18 cellular contexts compared by ENCODE assay signal in the genomic region with DNA sequence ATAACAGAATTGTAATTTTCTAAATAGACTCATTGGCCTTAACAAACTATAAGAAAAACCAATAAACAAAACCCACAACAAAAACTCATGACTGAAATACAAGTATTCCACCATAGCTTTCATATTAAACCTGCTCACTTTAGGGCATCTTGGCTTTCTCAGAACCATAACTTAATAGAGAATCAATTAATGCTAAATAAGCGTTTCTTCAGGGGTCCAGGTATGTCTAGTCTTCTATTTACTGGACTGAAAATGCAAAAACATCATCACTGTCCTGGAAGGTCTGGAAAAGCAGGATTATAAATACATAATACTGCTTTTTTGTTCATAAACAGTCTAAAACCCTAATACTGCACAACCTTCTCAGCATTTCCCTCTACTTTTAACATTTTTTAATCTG. TPM values are rescaled to one million over a fixed set of nuclear protein-coding genes. Genes with fewer than 3 reads are reported as not detected.
DNase-seq lines count a peak whose midpoint lies in the region; ATAC-seq, FAIRE-seq and TF ChIP-seq lines count a peak whose summit lies in the region.
"Had no signal": no experiment of that assay in that cellular context is flagged by ENCODE, and none has a peak within 500 bp of the region (broad histone marks: within the 10 kb centered on the region; RNA-seq: fewer than 3 reads in every experiment).

No MANE protein-coding gene starts in this region.

- no peak overlapping the region for H3K4ac ChIP-seq in IMR-90 (ENCODE audit: low read depth, low read length)

- TF ChIP-seq POLR2A in IMR-90 (IDR thresholded peaks at IDR 0.05; ENCODE audit: low read depth, low read length) (no peak), K562 (conservative IDR thresholded peaks at IDR 0.05) (no peak), body of pancreas (IDR thresholded peaks at IDR 0.05) (no peak)

- peaks cover 70% of the 10 kb centered on the region for H3K79me2 ChIP-seq in K562 (ENCODE audit: control insufficient read depth, insufficient read depth, low read length)

- H3K4me3 Mint-ChIP-seq in CD4-positive, CD25-positive, alpha-beta regulatory T cell = peak overlapping the region in 2 of 4 donors; percentile 15 to 54
- H3K4me3 Mint-ChIP-seq: CD4-positive, alpha-beta memory T cell; HFFc6; IgD-negative memory B cell had no signal

- DNase-seq in CD4-positive, CD25-positive, alpha-beta regulatory T cell = no peak
- DNase-seq in IMR-90 (no peak), K562 (ENCODE audit: extremely low read depth in 1 of 4, low spot score in 3 of 4) (no peak), body of pancreas (no peak), MG63 (no peak), DMS53 (lab: John Stamatoyannopoulos, UW) (no peak)
- DNase-seq: AML-193; CD4-positive, alpha-beta memory T cell; DMS153; DMS79 treated with DMSO at 0.1 percent for 48 hours; GF-D8; GOT3; H7; HFFc6 had no signal

- H3K18ac ChIP-seq in IMR-90 (ENCODE audit: low read depth, low read length) = no peak overlapping the region

- H2AK5ac ChIP-seq in IMR-90 (ENCODE audit: low read depth, low read length) = no peak overlapping the region

- no peak overlapping the region for H3K27ac ChIP-seq in CD4-positive, CD25-positive, alpha-beta regulatory T cell (ENCODE audit: insufficient read depth, low read length, poor library complexity, severe bottlenecking)
- H3K27ac ChIP-seq in IMR-90 (ENCODE audit: insufficient read depth, low read length) (no peak overlapping the region), K562 (ENCODE audit: extremely low read depth, low read depth, low read length) (no peak overlapping the region), body of pancreas (no peak overlapping the region)
- H3K27ac ChIP-seq: C4-2B, HL-60 had no signal

- H4K5ac ChIP-seq in IMR-90 (ENCODE audit: low read depth, low read length) = no peak overlapping the region

- peaks cover 33 to 52% of the 10 kb centered on the region in 2 experiments for H3K79me1 ChIP-seq in IMR-90 (ENCODE audit: low read depth in 1 of 2, low read length in 2 of 2)

- no peaks in the 10 kb centered on the region for H3K9me3 ChIP-seq in CD4-positive, CD25-positive, alpha-beta regulatory T cell (ENCODE audit: control insufficient read depth in 2 of 2, low read length in 2 of 2)
- H3K9me3 ChIP-seq in IMR-90 (ENCODE audit: control insufficient read depth, insufficient read depth, low read length) = no peaks in the 10 kb centered on the region
- H3K9me3 ChIP-seq in K562 (replicated peaks; ENCODE audit: control insufficient read depth, insufficient read depth, low read depth, low read length) = no peaks in the 10 kb centered on the region
- no peaks in the 10 kb centered on the region for H3K9me3 ChIP-seq in body of pancreas
- H3K9me3 ChIP-seq in MG63 = no peaks in the 10 kb centered on the region

- peaks cover 27% of the 10 kb centered on the region for H4K20me1 ChIP-seq in IMR-90 (ENCODE audit: insufficient read depth, low read length)
- H4K20me1 ChIP-seq in K562 (replicated peaks; ENCODE audit: control insufficient read depth, insufficient read depth, low read length) = peaks cover 8% of the 10 kb centered on the region; the same call in 1 of the 2 replicates

- H2BK15ac ChIP-seq in IMR-90 (ENCODE audit: low read depth, low read length) = no peak overlapping the region

- no peak overlapping the region for H3K14ac ChIP-seq in IMR-90 (replicated peaks; ENCODE audit: low read depth, low read length)

- no peaks in the 10 kb centered on the region for H3K27me3 ChIP-seq in CD4-positive, CD25-positive, alpha-beta regulatory T cell (ENCODE audit: control insufficient read depth, insufficient read depth, low read length)
- H3K27me3 ChIP-seq in IMR-90 (ENCODE audit: control insufficient read depth, insufficient read depth, low read length) (no peaks in the 10 kb centered on the region), K562 (ENCODE audit: control insufficient read depth in 2 of 2, insufficient read depth in 2 of 2, low read length in 2 of 2) (no peaks in the 10 kb centered on the region), body of pancreas (no peaks in the 10 kb centered on the region), MG63 (no peaks in the 10 kb centered on the region)

- FAIRE-seq in K562 (lab: Jason Lieb, UNC) = no peak

- H3K9ac ChIP-seq in IMR-90 (ENCODE audit: low read depth, low read length) = no peak overlapping the region
- H3K9ac ChIP-seq in K562 (ENCODE audit: insufficient read depth in 1 of 2, low read depth in 2 of 2, low read length in 2 of 2) = no peak overlapping the region

- no peak overlapping the region for H2BK20ac ChIP-seq in IMR-90 (ENCODE audit: low read depth, low read length)

- H4K8ac ChIP-seq in IMR-90 (ENCODE audit: low read depth in 2 of 2, low read length in 2 of 2) = no peak overlapping the region

- intact Hi-C loops in IMR-90 (cut with micrococcal nuclease) (loop anchor here (10.0 kb wide), 1 partner anchor 51 kb away; no protein-coding TSS in a partner anchor), K562 (cut with micrococcal nuclease) (no loop called here), body of pancreas (cut with DNase I) (no loop called here)

- no peak overlapping the region for H4K91ac ChIP-seq in IMR-90 (ENCODE audit: insufficient read depth, low read depth, low read length)

- H3K9me1 ChIP-seq in IMR-90 (ENCODE audit: insufficient read depth, low read length) (no peaks in the 10 kb centered on the region), K562 (ENCODE audit: control insufficient read depth, insufficient read depth, low read length) (no peaks in the 10 kb centered on the region)

- no peak overlapping the region for H3K56ac ChIP-seq in IMR-90 (ENCODE audit: extremely low read depth, insufficient read depth, low read length)

- no peak overlapping the region for H3K23ac ChIP-seq in IMR-90 (ENCODE audit: low read depth, low read length)

- peaks cover 14% of the 10 kb centered on the region for H3K4me1 ChIP-seq in CD4-positive, CD25-positive, alpha-beta regulatory T cell (ENCODE audit: control insufficient read depth, insufficient read depth, low read length, poor library complexity, severe bottlenecking)
- no peaks in the 10 kb centered on the region; the same call in 1 of the 2 replicates for H3K4me1 ChIP-seq in IMR-90 (ENCODE audit: control insufficient read depth, insufficient read depth, low read length)
- H3K4me1 ChIP-seq in K562 (replicated peaks in 1 of 2; ENCODE audit: control insufficient read depth in 2 of 2, insufficient read depth in 2 of 2, low read length in 2 of 2) = peaks cover 0 to 11% of the 10 kb centered on the region in 2 experiments; a peak in 2 of 5 replicates
- H3K4me1 ChIP-seq in body of pancreas = peaks cover 15% of the 10 kb centered on the region

- no peak overlapping the region for H2BK5ac ChIP-seq in IMR-90 (ENCODE audit: low read depth, low read length, poor library complexity, severe bottlenecking)

- peaks cover 29% of the 10 kb centered on the region for H3K36me3 ChIP-seq in CD4-positive, CD25-positive, alpha-beta regulatory T cell (ENCODE audit: control insufficient read depth, insufficient read depth, low read length)
- H3K36me3 ChIP-seq in IMR-90 (ENCODE audit: control insufficient read depth, insufficient read depth, low read length) (peaks cover 11% of the 10 kb centered on the region), K562 (ENCODE audit: control insufficient read depth, insufficient read depth, low read length) (peaks cover 44% of the 10 kb centered on the region), body of pancreas (replicated peaks in 1 of 2; ENCODE audit: insufficient read depth in 1 of 2, low read depth in 2 of 2) (peaks cover 0 to 2% of the 10 kb centered on the region in 2 donors), MG63 (peaks cover 15% of the 10 kb centered on the region)

- CTCF ChIA-PET in IMR-90 (lab: Yijun Ruan, JAX) = interaction anchor here (1.4 kb wide), 1 partner anchor 12 kb away, joined by 3 read pairs; no protein-coding TSS in a partner anchor
- CTCF ChIA-PET in K562 (lab: Yijun Ruan, JAX; ENCODE audit: low intra/inter-chr PET ratio) = no interaction called here

- peak overlapping the region in 2 of 3 donors; percentile 9 to 49 for H3K27ac Mint-ChIP-seq in CD4-positive, CD25-positive, alpha-beta regulatory T cell
- H3K27ac Mint-ChIP-seq: HFFc6, IgD-negative memory B cell had no signal

- TF ChIP-seq CTCF in IMR-90 (conservative IDR thresholded peaks at IDR 0.05; ENCODE audit: low read depth, low read length) (no peak), K562 (IDR thresholded peaks at IDR 0.05 in 2 of 3, conservative IDR thresholded peaks at IDR 0.05 in 1 of 3; ENCODE audit: insufficient read depth in 2 of 3, low read depth in 1 of 3, low read length in 3 of 3) (no peak), body of pancreas (IDR thresholded peaks at IDR 0.05) (no peak)

- H3K27me3 Mint-ChIP-seq in CD4-positive, CD25-positive, alpha-beta regulatory T cell = no peaks in the 10 kb centered on the region
- H3K27me3 Mint-ChIP-seq: CD4-positive, alpha-beta memory T cell; IgD-negative memory B cell had no signal

- no peak overlapping the region for H2BK120ac ChIP-seq in IMR-90 (ENCODE audit: low read depth, low read length)

- no peak overlapping the region for H2AK9ac ChIP-seq in IMR-90 (replicated peaks; ENCODE audit: low read depth, low read length, poor library complexity)

- TF ChIP-seq RAD21 in IMR-90 (IDR thresholded peaks at IDR 0.05; ENCODE audit: low read length) (no peak), K562 (CRISPR knock-in tag; conservative IDR thresholded peaks at IDR 0.05 in 1 of 2, IDR thresholded peaks at IDR 0.05 in 1 of 2) (no peak)

- H3K9me3 Mint-ChIP-seq in CD4-positive, CD25-positive, alpha-beta regulatory T cell = no peaks in the 10 kb centered on the region
- H3K9me3 Mint-ChIP-seq: HFFc6, IgD-negative memory B cell had no signal

- no peak overlapping the region for H3K4me3 ChIP-seq in CD4-positive, CD25-positive, alpha-beta regulatory T cell (ENCODE audit: low read depth, low read length)
- no peak overlapping the region for H3K4me3 ChIP-seq in IMR-90 (ENCODE audit: insufficient read depth, low read depth, low read length)
- no peak overlapping the region for H3K4me3 ChIP-seq in K562
- no peak overlapping the region for H3K4me3 ChIP-seq in body of pancreas
- H3K4me3 ChIP-seq in MG63 = no peak overlapping the region

- no peak overlapping the region for H2AFZ ChIP-seq in IMR-90 (replicated peaks; ENCODE audit: low read length, poor library complexity)
- no peak overlapping the region for H2AFZ ChIP-seq in K562 (ENCODE audit: low read depth, low read length)

- TF ChIP-seq EP300 in K562 (IDR thresholded peaks at IDR 0.05; ENCODE audit: low read length) = no peak

- POLR2A ChIA-PET in IMR-90 (lab: Charles Lee; ENCODE audit: unreplicated experiment) (no interaction called here), K562 (lab: Yijun Ruan, JAX) (interaction anchor here (0.7 to 1.0 kb wide), 2 partner anchors 9 to 12 kb away, joined by 3 to 4 read pairs; no protein-coding TSS in a partner anchor)

- H3K4me1 Mint-ChIP-seq in CD4-positive, CD25-positive, alpha-beta regulatory T cell = peaks cover 28 to 62% (median 43%) of the 10 kb centered on the region in 4 donors

- H3K4me2 ChIP-seq in IMR-90 (ENCODE audit: low read depth, low read length) = no peak overlapping the region
- no peak overlapping the region for H3K4me2 ChIP-seq in K562 (ENCODE audit: insufficient read depth, low read length)

- in situ Hi-C loops in IMR-90 (cut with MboI; ENCODE audit: low sequenced_read_pairs) = no loop called here
- in situ Hi-C loops in K562 (cut with MboI) = no loop called here

- no peak for ATAC-seq in CD4-positive, CD25-positive, alpha-beta regulatory T cell (ENCODE audit: low read depth in 2 of 2)
- ATAC-seq in IMR-90 (ENCODE audit: low read depth) = no peak
- ATAC-seq in K562 = no peak
- ATAC-seq in body of pancreas = no peak
- ATAC-seq: HCT116 had no signal

- BruUV-seq in IMR-90 (replicated peaks; lab: Mats Ljungman, UMichigan) (no TSS peak), K562 (replicated peaks; lab: Mats Ljungman, UMichigan) (no TSS peak)

- dilution Hi-C loops in IMR-90 (cut with HindIII; ENCODE audit: low sequenced_read_pairs, unreplicated experiment) = no loop called here

- no CpG with 5 or more reads among the region's 1 CpG for WGBS in IMR-90 (ENCODE audit: extremely low coverage in 2 of 2, insufficient read length in 1 of 2), 2 experiments
- WGBS in K562 (ENCODE audit: insufficient coverage, low coverage, missing lambda C conversion rate) = 80% methylated on average over 1 of the region's 1 CpG
- WGBS in body of pancreas, 2 donors = 93 to 100% methylated on average over 1 of the region's 1 CpG

- H3K36me3 Mint-ChIP-seq in CD4-positive, CD25-positive, alpha-beta regulatory T cell = peaks cover 35% of the 10 kb centered on the region

RNA-seq across cellular contexts. Expression of gene SMIM27, which starts 6.2 kb away (rescaled TPM):
- 30.8 TPM for total RNA-seq in CD4-positive, CD25-positive, alpha-beta regulatory T cell
- polyA plus RNA-seq in CD4-positive, CD25-positive, alpha-beta regulatory T cell = 100 to 1,000 TPM in 2 of 4 donors, 10 to 100 TPM in 2; 86.8 to 102 (median 100) TPM
- 1.1 and 2.5 TPM in 2 replicates for total RNA-seq in IMR-90 (2012; rRNA removed)
- 3.4 and 5.5 TPM in 2 replicates for polyA plus RNA-seq in IMR-90 (2012; rRNA removed)
- 3.6 and 3.7 TPM in 2 replicates for polyA plus RNA-seq in IMR-90 (2012; cell fraction: cytosol; rRNA removed)
- polyA plus RNA-seq in IMR-90 (2012; cell fraction: nucleus; rRNA removed; ENCODE audit: low replicate concordance) = 1.1 and 2.2 TPM in 2 replicates
- total RNA-seq in K562 (2011; cell fraction: chromatin; rRNA removed; ENCODE audit: low replicate concordance) = 1.6 and 2.0 TPM in 2 replicates
- total RNA-seq in K562 (2011; cell fraction: nucleolus; rRNA removed) = 2.4 and 2.5 TPM in 2 replicates
- 4.8 and 5.9 TPM in 2 replicates for total RNA-seq in K562 (2011; cell fraction: nucleoplasm; rRNA removed)
- total RNA-seq in K562 (2014; rRNA removed) = 2.9 and 5.9 TPM in 2 replicates
- 5.1 and 7.0 TPM in 2 replicates for total RNA-seq in K562 (2014; rRNA removed; fragmentation: Illumina TruSeq; extraction: Trizol)
- total RNA-seq in K562 (2015; rRNA removed; fragmentation: Illumina TruSeq; extraction: Trizol) = 7.9 and 8.3 TPM in 2 replicates
- 7.8 and 8.9 TPM in 2 replicates for total RNA-seq in K562 (2021)
- 8.7 and 10.6 TPM in 2 replicates for polyA plus RNA-seq in K562 (2011; rRNA removed)
- polyA plus RNA-seq in K562 (2011; cell fraction: cytosol; rRNA removed) = 2.6 and 3.3 TPM in 2 replicates
- polyA plus RNA-seq in K562 (2011; cell fraction: nucleus; rRNA removed) = 6.1 and 6.7 TPM in 2 replicates
- 13.3 and 21.5 TPM in 2 replicates for polyA plus RNA-seq in K562 (2012)
- 4.6 and 5.8 TPM in 2 replicates for polyA plus RNA-seq in K562 (2014; fragmentation: Illumina TruSeq; extraction: Trizol)
- 10 to 100 TPM; 14.6 to 16.1 TPM for polyA plus RNA-seq in K562 (2014; fragmentation: Nextera tagmentation; extraction: Ambion mirVana)
- polyA plus RNA-seq in K562 (2014; rRNA removed) = 4.4 and 9.8 TPM in 2 replicates
- polyA minus RNA-seq in K562 (2011; rRNA and poly(A)+ RNA removed) = 1.1 and 2.9 TPM in 2 replicates
- polyA minus RNA-seq in K562 (2011; cell fraction: cytosol; rRNA and poly(A)+ RNA removed) = 2.0 TPM in 1 of 2 replicates, not detected in the other
- polyA minus RNA-seq in K562 (2011; cell fraction: nucleus; rRNA and poly(A)+ RNA removed) = 1.6 and 3.8 TPM in 2 replicates
- total RNA-seq in body of pancreas = under 1 TPM in 1 of 2 donors, not detected in 1; 0.52 TPM
- 1.7 TPM in 1 of 2 replicates, not detected in the other for total RNA-seq in MG63 (2014; rRNA removed; shearing (Covaris generic); ENCODE audit: low replicate concordance)

RNA-seq across cellular contexts. Expression of gene TOPORS, which starts 6.5 kb away (rescaled TPM):
- total RNA-seq in CD4-positive, CD25-positive, alpha-beta regulatory T cell = 29.8 TPM
- polyA plus RNA-seq in CD4-positive, CD25-positive, alpha-beta regulatory T cell = 10 to 100 TPM; 26.9 to 29.8 (median 28.2) TPM
- 27.8 and 41.7 TPM in 2 replicates for total RNA-seq in IMR-90 (2012; rRNA removed)
- polyA plus RNA-seq in IMR-90 (2012; rRNA removed) = 6.3 and 7.4 TPM in 2 replicates
- 1.3 and 1.5 TPM in 2 replicates for polyA plus RNA-seq in IMR-90 (2012; cell fraction: cytosol; rRNA removed)
- polyA plus RNA-seq in IMR-90 (2012; cell fraction: nucleus; rRNA removed; ENCODE audit: low replicate concordance) = 0.98 and 8.6 TPM in 2 replicates
- 5.5 and 23.2 TPM in 2 replicates for total RNA-seq in K562 (2011; cell fraction: chromatin; rRNA removed; ENCODE audit: low replicate concordance)
- 4.5 and 5.9 TPM in 2 replicates for total RNA-seq in K562 (2011; cell fraction: nucleolus; rRNA removed)
- 8.9 and 9.8 TPM in 2 replicates for total RNA-seq in K562 (2011; cell fraction: nucleoplasm; rRNA removed)
- total RNA-seq in K562 (2014; rRNA removed) = 9.3 and 9.9 TPM in 2 replicates
- 17.3 and 21.5 TPM in 2 replicates for total RNA-seq in K562 (2014; rRNA removed; fragmentation: Illumina TruSeq; extraction: Trizol)
- 17.6 and 19.6 TPM in 2 replicates for total RNA-seq in K562 (2015; rRNA removed; fragmentation: Illumina TruSeq; extraction: Trizol)
- total RNA-seq in K562 (2021) = 8.5 and 9.2 TPM in 2 replicates
- polyA plus RNA-seq in K562 (2011; rRNA removed) = 8.1 and 11.4 TPM in 2 replicates
- 2.7 and 4.2 TPM in 2 replicates for polyA plus RNA-seq in K562 (2011; cell fraction: cytosol; rRNA removed)
- 4.8 and 5.8 TPM in 2 replicates for polyA plus RNA-seq in K562 (2011; cell fraction: nucleus; rRNA removed)
- polyA plus RNA-seq in K562 (2012) = 6.4 and 6.7 TPM in 2 replicates
- polyA plus RNA-seq in K562 (2014; fragmentation: Illumina TruSeq; extraction: Trizol) = 13.6 and 15.9 TPM in 2 replicates
- polyA plus RNA-seq in K562 (2014; fragmentation: Nextera tagmentation; extraction: Ambion mirVana) = 1 to 10 TPM; 4.3 to 5.0 TPM
- polyA plus RNA-seq in K562 (2014; rRNA removed) = 7.6 and 8.5 TPM in 2 replicates
- 24.1 and 25.5 TPM in 2 replicates for polyA minus RNA-seq in K562 (2011; rRNA and poly(A)+ RNA removed)
- 4.4 and 5.1 TPM in 2 replicates for polyA minus RNA-seq in K562 (2011; cell fraction: cytosol; rRNA and poly(A)+ RNA removed)
- polyA minus RNA-seq in K562 (2011; cell fraction: nucleus; rRNA and poly(A)+ RNA removed) = 5.5 and 9.2 TPM in 2 replicates
- total RNA-seq in body of pancreas = 10 to 100 TPM in 1 of 2 donors, 1 to 10 TPM in 1; 9.9 to 12.2 TPM
- total RNA-seq in MG63 (2014; rRNA removed; shearing (Covaris generic); ENCODE audit: low replicate concordance) = 7.8 and 9.4 TPM in 2 replicates

RNA-seq across cellular contexts. Expression of gene RIGI, which starts 19.9 kb away (rescaled TPM):
- 21.1 TPM for total RNA-seq in CD4-positive, CD25-positive, alpha-beta regulatory T cell
- polyA plus RNA-seq in CD4-positive, CD25-positive, alpha-beta regulatory T cell = 10 to 100 TPM; 18.3 to 25.3 (median 20.9) TPM
- 13.6 and 18.1 TPM in 2 replicates for total RNA-seq in IMR-90 (2012; rRNA removed)
- 3.8 and 4.8 TPM in 2 replicates for polyA plus RNA-seq in IMR-90 (2012; rRNA removed)
- polyA plus RNA-seq in IMR-90 (2012; cell fraction: cytosol; rRNA removed) = 0.74 and 0.94 TPM in 2 replicates
- polyA plus RNA-seq in IMR-90 (2012; cell fraction: nucleus; rRNA removed; ENCODE audit: low replicate concordance) = 0.72 and 7.0 TPM in 2 replicates
- 0.53 and 1.9 TPM in 2 replicates for total RNA-seq in K562 (2011; cell fraction: chromatin; rRNA removed; ENCODE audit: low replicate concordance)
- 0.33 and 0.39 TPM in 2 replicates for total RNA-seq in K562 (2011; cell fraction: nucleolus; rRNA removed)
- 0.59 and 1.1 TPM in 2 replicates for total RNA-seq in K562 (2011; cell fraction: nucleoplasm; rRNA removed)
- total RNA-seq in K562 (2014; rRNA removed) = 0.27 and 0.49 TPM in 2 replicates
- total RNA-seq in K562 (2014; rRNA removed; fragmentation: Illumina TruSeq; extraction: Trizol) = 0.80 and 1.1 TPM in 2 replicates
- total RNA-seq in K562 (2015; rRNA removed; fragmentation: Illumina TruSeq; extraction: Trizol) = 1.0 and 1.1 TPM in 2 replicates
- total RNA-seq in K562 (2021) = 0.49 and 0.62 TPM in 2 replicates
- polyA plus RNA-seq in K562 (2011; rRNA removed) = 0.43 and 0.54 TPM in 2 replicates
- 0.10 and 0.21 TPM in 2 replicates for polyA plus RNA-seq in K562 (2011; cell fraction: cytosol; rRNA removed)
- 0.21 and 0.39 TPM in 2 replicates for polyA plus RNA-seq in K562 (2011; cell fraction: nucleus; rRNA removed)
- 0.61 and 1.00 TPM in 2 replicates for polyA plus RNA-seq in K562 (2012)
- 0.53 and 0.94 TPM in 2 replicates for polyA plus RNA-seq in K562 (2014; fragmentation: Illumina TruSeq; extraction: Trizol)
- polyA plus RNA-seq in K562 (2014; fragmentation: Nextera tagmentation; extraction: Ambion mirVana) = under 1 TPM; 0.32 to 0.36 TPM
- 0.31 and 0.50 TPM in 2 replicates for polyA plus RNA-seq in K562 (2014; rRNA removed)
- polyA minus RNA-seq in K562 (2011; rRNA and poly(A)+ RNA removed) = 0.95 and 1.2 TPM in 2 replicates
- polyA minus RNA-seq in K562 (2011; cell fraction: cytosol; rRNA and poly(A)+ RNA removed) = 0.38 TPM in 1 of 2 replicates, not detected in the other
- 0.54 and 0.89 TPM in 2 replicates for polyA minus RNA-seq in K562 (2011; cell fraction: nucleus; rRNA and poly(A)+ RNA removed)
- total RNA-seq in body of pancreas = 1 to 10 TPM; 2.6 to 6.5 TPM
- 3.5 and 3.8 TPM in 2 replicates for total RNA-seq in MG63 (2014; rRNA removed; shearing (Covaris generic); ENCODE audit: low replicate concordance)

RNA-seq across cellular contexts. Expression of gene NDUFB6, which starts 27.1 kb away (rescaled TPM):
- 19.6 TPM for total RNA-seq in CD4-positive, CD25-positive, alpha-beta regulatory T cell
- 100 to 1,000 TPM in 1 of 4 donors, 10 to 100 TPM in 3; 71.4 to 109 (median 80.4) TPM for polyA plus RNA-seq in CD4-positive, CD25-positive, alpha-beta regulatory T cell
- total RNA-seq in IMR-90 (2012; rRNA removed) (24.2 and 77.2 TPM in 2 replicates), K562 (2014; rRNA removed) (61.6 and 64.0 TPM in 2 replicates), K562 (2014; rRNA removed; fragmentation: Illumina TruSeq; extraction: Trizol) (41.0 and 41.4 TPM in 2 replicates), K562 (2015; rRNA removed; fragmentation: Illumina TruSeq; extraction: Trizol) (44.0 and 46.9 TPM in 2 replicates), K562 (2021) (60.2 and 67.8 TPM in 2 replicates), body of pancreas (1 to 10 TPM; 6.9 to 7.5 TPM)
- polyA plus RNA-seq in IMR-90 (2012; rRNA removed) (51.0 and 55.9 TPM in 2 replicates), K562 (2011; rRNA removed) (55.4 and 64.9 TPM in 2 replicates), K562 (2014; fragmentation: Illumina TruSeq; extraction: Trizol) (26.5 and 43.6 TPM in 2 replicates), K562 (2014; fragmentation: Nextera tagmentation; extraction: Ambion mirVana) (10 to 100 TPM; 71.2 to 88.1 TPM), K562 (2014; rRNA removed) (81.8 and 83.9 TPM in 2 replicates)
- 36.1 and 36.7 TPM in 2 replicates for polyA plus RNA-seq in IMR-90 (2012; cell fraction: cytosol; rRNA removed)
- 9.4 and 26.0 TPM in 2 replicates for polyA plus RNA-seq in IMR-90 (2012; cell fraction: nucleus; rRNA removed; ENCODE audit: low replicate concordance)
- total RNA-seq in K562 (2011; cell fraction: chromatin; rRNA removed; ENCODE audit: low replicate concordance) = 7.1 and 14.0 TPM in 2 replicates
- total RNA-seq in K562 (2011; cell fraction: nucleolus; rRNA removed) = 29.0 and 30.8 TPM in 2 replicates
- 16.9 and 18.0 TPM in 2 replicates for total RNA-seq in K562 (2011; cell fraction: nucleoplasm; rRNA removed)
- 34.2 and 51.2 TPM in 2 replicates for polyA plus RNA-seq in K562 (2011; cell fraction: cytosol; rRNA removed)
- polyA plus RNA-seq in K562 (2011; cell fraction: nucleus; rRNA removed) = 18.0 and 21.5 TPM in 2 replicates
- 35.1 and 82.5 TPM in 2 replicates for polyA plus RNA-seq in K562 (2012)
- polyA minus RNA-seq in K562 (2011; rRNA and poly(A)+ RNA removed) = 7.4 and 8.8 TPM in 2 replicates
- polyA minus RNA-seq in K562 (2011; cell fraction: cytosol; rRNA and poly(A)+ RNA removed) = 21.8 and 25.1 TPM in 2 replicates
- polyA minus RNA-seq in K562 (2011; cell fraction: nucleus; rRNA and poly(A)+ RNA removed) = 8.3 and 13.7 TPM in 2 replicates
- total RNA-seq in MG63 (2014; rRNA removed; shearing (Covaris generic); ENCODE audit: low replicate concordance) = 77.0 and 86.4 TPM in 2 replicates
